ENCODE assay signal across 14 cellular contexts in the genomic region with DNA sequence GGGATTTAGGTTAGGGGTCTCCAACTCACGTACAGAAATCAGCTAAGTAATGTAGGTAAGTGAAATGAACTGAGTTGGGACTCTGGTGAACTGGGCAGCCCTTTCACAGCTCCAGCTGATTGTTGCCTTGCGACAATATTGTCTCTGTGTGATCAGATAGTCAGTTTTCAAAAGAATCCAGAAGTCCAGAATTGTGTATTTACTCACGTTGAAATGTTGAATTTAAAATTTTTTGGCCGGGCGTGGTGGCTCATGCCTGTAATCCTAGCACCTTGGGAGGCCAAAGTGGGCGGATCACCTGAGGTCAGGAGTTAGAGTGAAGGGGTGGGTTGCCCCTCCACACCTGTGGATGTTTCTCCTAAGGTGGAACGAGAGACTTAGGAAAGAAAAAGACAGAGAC. TPM values are rescaled to one million over a fixed set of nuclear protein-coding genes. Genes with fewer than 3 reads are reported as not detected.
DNase-seq lines count a peak whose midpoint lies in the region; ATAC-seq and TF ChIP-seq lines count a peak whose summit lies in the region.
"Had no signal": no experiment of that assay in that cellular context is flagged by ENCODE, and none has a peak within 500 bp of the region (broad histone marks: within the 10 kb centered on the region; RNA-seq: fewer than 3 reads in every experiment).

No MANE protein-coding gene starts in this region.

- peaks cover 63% of the 10 kb centered on the region for H3K4me1 Mint-ChIP-seq in T-helper 2 cell treated with Interferon-gamma antibody and Interleukin-4, amounts not matched to agents 5 μg/mL and 100 μg/mL, for 36 hours (ENCODE audit: low read depth)
- peaks cover 24 to 46% (median 40%) of the 10 kb centered on the region in 4 donors for H3K4me1 Mint-ChIP-seq in naive thymus-derived CD8-positive, alpha-beta T cell

- H3K27ac ChIP-seq in dorsolateral prefrontal cortex (no peak overlapping the region), prostate gland (peak overlapping the region; percentile 21 to 71)
- H3K27ac ChIP-seq: brain microvascular endothelial cell had no signal

- H3K9me3 ChIP-seq in prostate gland: no peaks in the 10 kb centered on the region

- peak overlapping the region; percentile 99 for H3K27ac Mint-ChIP-seq in T-helper 2 cell treated with Interferon-gamma antibody and Interleukin-4, amounts not matched to agents 5 μg/mL and 100 μg/mL, for 36 hours
- H3K27ac Mint-ChIP-seq in naive thymus-derived CD8-positive, alpha-beta T cell: peak overlapping the region in 2 of 10 donors; percentile 22 to 62

- TF ChIP-seq POLR2A in NB4 (IDR thresholded peaks at IDR 0.05; ENCODE audit: extremely low read depth, insufficient read length) (no peak), prostate gland (IDR thresholded peaks at IDR 0.05) (no peak)

- H3K4me1 ChIP-seq in prostate gland (replicated peaks): peaks cover 22% of the 10 kb centered on the region

- H3K36me3 Mint-ChIP-seq in T-helper 2 cell treated with Interferon-gamma antibody and Interleukin-4, amounts not matched to agents 5 μg/mL and 100 μg/mL, for 36 hours (ENCODE audit: low read depth): peaks cover 40% of the 10 kb centered on the region
- peaks cover 13 to 24% (median 17%) of the 10 kb centered on the region in 3 donors for H3K36me3 Mint-ChIP-seq in naive thymus-derived CD8-positive, alpha-beta T cell

- ATAC-seq in omental fat pad (ENCODE audit: low FRiP score): no peak
- ATAC-seq in naive thymus-derived CD8-positive, alpha-beta T cell: no peak
- ATAC-seq: activated CD4-positive, CD25-positive, alpha-beta regulatory T cell treated with anti-CD3 and anti-CD28 coated beads, Interleukin-2, amount 50 U/mL, for 24 hours had no signal

- POLR2A ChIA-PET in naive thymus-derived CD8-positive, alpha-beta T cell (lab: Charles Lee): interaction anchor here (1.1 to 10.6 kb wide), 7 partner anchors 15 to 130 kb away, joined by 4 to 479 read pairs (median 10); a partner anchor contains a TSS

- no peaks in the 10 kb centered on the region for H3K36me3 ChIP-seq in prostate gland

- intact Hi-C loops in dorsolateral prefrontal cortex (cut with DNase I): loop anchor here (5.0 to 10.0 kb wide), 4 partner anchors 71 to 263 kb away; a partner anchor contains a TSS
- intact Hi-C loops in prostate gland (cut with DNase I): no loop called here

- 64% methylated on average over 7 of the region's 7 CpGs for WGBS in prostate gland

- no peaks in the 10 kb centered on the region for H3K9me3 Mint-ChIP-seq in T-helper 2 cell treated with Interferon-gamma antibody and Interleukin-4, amounts not matched to agents 5 μg/mL and 100 μg/mL, for 36 hours
- H3K9me3 Mint-ChIP-seq in naive thymus-derived CD8-positive, alpha-beta T cell: peaks cover 0 to 3% (median 0%) of the 10 kb centered on the region in 9 donors

- no peaks in the 10 kb centered on the region for H3K27me3 ChIP-seq in dorsolateral prefrontal cortex
- no peaks in the 10 kb centered on the region for H3K27me3 ChIP-seq in prostate gland (replicated peaks; ENCODE audit: insufficient read depth)
- H3K27me3 ChIP-seq: brain microvascular endothelial cell had no signal

- TF ChIP-seq CTCF in NB4 (IDR thresholded peaks at IDR 0.05; ENCODE audit: low read depth, low read length): no peak
- TF ChIP-seq CTCF in dorsolateral prefrontal cortex (IDR thresholded peaks at IDR 0.05 in 54 of 56, conservative IDR thresholded peaks at IDR 0.05 in 2 of 56; ENCODE audit: low read depth in 1 of 56, partially characterized antibody in 56 of 56): no peak
- TF ChIP-seq CTCF in prostate gland (IDR thresholded peaks at IDR 0.05): no peak
- TF ChIP-seq CTCF in omental fat pad (IDR thresholded peaks at IDR 0.05): no peak

- peak overlapping the region; percentile 99 for H3K4me3 Mint-ChIP-seq in T-helper 2 cell treated with Interferon-gamma antibody and Interleukin-4, amounts not matched to agents 5 μg/mL and 100 μg/mL, for 36 hours
- H3K4me3 Mint-ChIP-seq in naive thymus-derived CD8-positive, alpha-beta T cell: peak overlapping the region in 2 of 10 donors; percentile 18 to 72

- no peak for DNase-seq in T-helper 2 cell treated with Interferon-gamma antibody and Interleukin-4, amounts not matched to agents 5 μg/mL and 100 μg/mL, for 36 hours (ENCODE audit: low spot score)
- DNase-seq in T-helper 2 cell (no peak), NB4 (ENCODE audit: low read depth) (no peak), dorsolateral prefrontal cortex (no peak), prostate gland (ENCODE audit: low spot score) (no peak), omental fat pad (ENCODE audit: low spot score) (no peak), DMS53 treated with DMSO at 0.1 percent for 48 hours (lab: John Stamatoyannopoulos, UW; ENCODE audit: unreplicated experiment) (no peak)
- no peak for DNase-seq in naive thymus-derived CD8-positive, alpha-beta T cell
- DNase-seq: brain microvascular endothelial cell, midbrain, NCI-H1092 had no signal

- peak overlapping the region; percentile 88 for H3K4me3 ChIP-seq in NB4 (ENCODE audit: low read depth, low read length)
- H3K4me3 ChIP-seq in dorsolateral prefrontal cortex: peak overlapping the region in 32 of 59 donors; percentile 0 to 100 (median 86)
- H3K4me3 ChIP-seq in prostate gland: no peak overlapping the region

- H3K27me3 Mint-ChIP-seq in T-helper 2 cell treated with Interferon-gamma antibody and Interleukin-4, amounts not matched to agents 5 μg/mL and 100 μg/mL, for 36 hours (ENCODE audit: low read depth): no peaks in the 10 kb centered on the region
- peaks cover 0 to 4% (median 0%) of the 10 kb centered on the region in 5 donors for H3K27me3 Mint-ChIP-seq in naive thymus-derived CD8-positive, alpha-beta T cell

RNA-seq across cellular contexts. Expression of a gene that starts 18.8 kb away (rescaled TPM):
- total RNA-seq in dorsolateral prefrontal cortex: 10 to 100 TPM; 23.7 to 53.8 (median 36.2) TPM
- 10 to 100 TPM; 44.5 to 46.1 TPM for total RNA-seq in prostate gland
- total RNA-seq in omental fat pad: 100 to 1,000 TPM in 1 of 4 donors, 10 to 100 TPM in 3; 32.3 to 138 (median 40.8) TPM
- total RNA-seq in naive thymus-derived CD8-positive, alpha-beta T cell: 100 to 1,000 TPM; 129 to 130 TPM
- polyA plus RNA-seq in naive thymus-derived CD8-positive, alpha-beta T cell: 10 to 100 TPM; 35.7 to 64.0 (median 49.4) TPM

RNA-seq across cellular contexts. Expression of a gene that starts 22.5 kb away (rescaled TPM):
- total RNA-seq in dorsolateral prefrontal cortex: 100 to 1,000 TPM; 101 to 299 (median 140) TPM
- total RNA-seq in prostate gland: 100 to 1,000 TPM; 158 to 235 TPM
- 100 to 1,000 TPM; 110 to 239 (median 191) TPM for total RNA-seq in omental fat pad
- 100 to 1,000 TPM; 352 to 353 TPM for total RNA-seq in naive thymus-derived CD8-positive, alpha-beta T cell
- polyA plus RNA-seq in naive thymus-derived CD8-positive, alpha-beta T cell: 100 to 1,000 TPM; 119 to 164 (median 125) TPM

RNA-seq across cellular contexts. Expression of a gene that starts 25.6 kb away (rescaled TPM):
- total RNA-seq in dorsolateral prefrontal cortex (1 to 10 TPM in 1 of 120 experiments, not detected in 119; 2.6 TPM), prostate gland (not detected), omental fat pad (not detected)
- total RNA-seq in naive thymus-derived CD8-positive, alpha-beta T cell: under 1 TPM; 0.88 to 0.91 TPM
- 1 to 10 TPM; 1.6 to 2.2 (median 1.7) TPM for polyA plus RNA-seq in naive thymus-derived CD8-positive, alpha-beta T cell
- total RNA-seq: fibroblast of villous mesenchyme, temporal lobe had no signal

RNA-seq across cellular contexts. Expression of a gene that starts 26.4 kb away (rescaled TPM):
- total RNA-seq in dorsolateral prefrontal cortex (10 to 100 TPM; 32.4 to 53.5 (median 41.9) TPM), prostate gland (10 to 100 TPM; 34.5 to 57.5 TPM), omental fat pad (10 to 100 TPM; 32.2 to 43.1 (median 37.4) TPM)
- 10 to 100 TPM; 55.6 to 61.7 TPM for total RNA-seq in naive thymus-derived CD8-positive, alpha-beta T cell
- polyA plus RNA-seq in naive thymus-derived CD8-positive, alpha-beta T cell: 10 to 100 TPM; 25.4 to 30.4 (median 26.2) TPM

RNA-seq across cellular contexts. Expression of a gene that starts 53.0 kb away (rescaled TPM):
- 100 to 1,000 TPM in 2 of 120 experiments, 10 to 100 TPM in 118; 45.9 to 110 (median 66.3) TPM for total RNA-seq in dorsolateral prefrontal cortex
- 10 to 100 TPM; 75.6 to 98.2 TPM for total RNA-seq in prostate gland
- 100 to 1,000 TPM in 1 of 4 donors, 10 to 100 TPM in 3; 51.9 to 101 (median 78.3) TPM for total RNA-seq in omental fat pad
- 100 to 1,000 TPM; 185 to 191 TPM for total RNA-seq in naive thymus-derived CD8-positive, alpha-beta T cell
- polyA plus RNA-seq in naive thymus-derived CD8-positive, alpha-beta T cell: 10 to 100 TPM; 38.4 to 82.9 (median 62.8) TPM

Comparison
In these comparisons a context has a peak if more than half of its experiments do, and no peak if none do; other contexts are left out.
1. H3K4me3 ChIP-seq: peak in NB4 (single experiment) and dorsolateral prefrontal cortex (32 of 59); none in prostate gland (0 of 2).
2. H3K27ac ChIP-seq: peak in prostate gland (2 of 2); none in dorsolateral prefrontal cortex (0 of 59).